Comparison of ENCODE assay signal across 6 cellular contexts in genomic region chr4:143267690-143268089, GRCh38.
A peak's percentile ranks its signal among the peaks of the same experiment; 100 is the strongest.
DNase-seq lines count a peak whose midpoint lies in the region; ATAC-seq, FAIRE-seq and TF ChIP-seq lines count a peak whose summit lies in the region.
"Not testable (repeated sequence)": the region's sequence is repeated elsewhere in the genome, so short reads cannot be mapped to it uniquely, and the experiment has no call there.

No MANE protein-coding gene starts in this region.

- not testable (repeated sequence) for H4K8ac ChIP-seq in mesendoderm (ENCODE audit: low read depth, low read length)

- SMC1A ChIA-PET in GM12878 (lab: Charles Lee; ENCODE audit: uncharacterized antibody, unreplicated experiment) = interaction anchor here (1.2 kb wide), 2 partner anchors 14 to 262 kb away, joined by 3 read pairs; no protein-coding TSS in a partner anchor

- not testable (repeated sequence) for H3K79me2 ChIP-seq in GM12878 (ENCODE audit: control insufficient read depth, insufficient read depth, low read length); K562 (ENCODE audit: control insufficient read depth, insufficient read depth, low read length); mesendoderm (ENCODE audit: control insufficient read depth, insufficient read depth, low read length)

- TF ChIP-seq POLR2A in GM12878 (IDR thresholded peaks at IDR 0.05; ENCODE audit: low read depth, low read length); K562 (conservative IDR thresholded peaks at IDR 0.05): not testable (repeated sequence)

- H3K23ac ChIP-seq in mesendoderm (ENCODE audit: low read length) = not testable (repeated sequence)

- RAD21 ChIA-PET in GM12878 (lab: Charles Lee; ENCODE audit: unreplicated experiment) = not testable (repeated sequence)

- not testable (repeated sequence) for H3K36me3 ChIP-seq in HEK293 (ENCODE audit: control insufficient read depth in 2 of 2, insufficient read depth in 1 of 2, low read length in 2 of 2); GM12878 (ENCODE audit: control insufficient read depth in 2 of 2, insufficient read depth in 2 of 2, low read length in 1 of 2); K562 (ENCODE audit: control insufficient read depth, insufficient read depth, low read length); mesendoderm (ENCODE audit: control insufficient read depth, insufficient read depth, low read length)

- POLR2A ChIA-PET in HEK293 (lab: Yijun Ruan, JAX); GM12878 (lab: Charles Lee); K562 (lab: Yijun Ruan, JAX): not testable (repeated sequence)

- H3K4me1 ChIP-seq in HEK293 (ENCODE audit: control insufficient read depth, insufficient read depth, low read length); GM12878 (ENCODE audit: control insufficient read depth, insufficient read depth, low read length); K562 (replicated peaks in 1 of 2; ENCODE audit: control insufficient read depth in 2 of 2, insufficient read depth in 2 of 2, low read length in 2 of 2); mesendoderm (ENCODE audit: control insufficient read depth, low read depth, low read length): not testable (repeated sequence)

- CTCF ChIA-PET in HEK293 (lab: Yijun Ruan, JAX) = interaction anchor here (0.6 kb wide), 1 partner anchor 178 kb away, joined by 5 read pairs; no protein-coding TSS in a partner anchor
- CTCF ChIA-PET in GM12878 (lab: Yijun Ruan, JAX); K562 (lab: Yijun Ruan, JAX; ENCODE audit: low intra/inter-chr PET ratio): not testable (repeated sequence)

- not testable (repeated sequence) for H2AK5ac ChIP-seq in mesendoderm (ENCODE audit: low read length)

- not testable (repeated sequence) for H2BK15ac ChIP-seq in mesendoderm (replicated peaks; ENCODE audit: low read depth)

- TF ChIP-seq RAD21 in GM12878 (IDR thresholded peaks at IDR 0.05; ENCODE audit: insufficient read depth, low read depth, low read length); K562 (CRISPR knock-in tag; conservative IDR thresholded peaks at IDR 0.05 in 1 of 2, IDR thresholded peaks at IDR 0.05 in 1 of 2): not testable (repeated sequence)

- H4K20me1 ChIP-seq in GM12878 (ENCODE audit: control insufficient read depth, insufficient read depth); K562 (replicated peaks; ENCODE audit: control insufficient read depth, insufficient read depth, low read length): not testable (repeated sequence)

- intact Hi-C loops in GM12878 (cut with micrococcal nuclease; ENCODE audit: unreplicated experiment); K562 (cut with micrococcal nuclease): not testable (repeated sequence)

- not testable (repeated sequence) for H3K9me3 ChIP-seq in HEK293 (ENCODE audit: control insufficient read depth, insufficient read depth, low read depth, low read length); GM12878 (replicated peaks; ENCODE audit: control insufficient read depth, insufficient read depth, low read length); K562 (replicated peaks; ENCODE audit: control insufficient read depth, insufficient read depth, low read depth, low read length)

- H3K4me3 ChIP-seq in HEK293 (ENCODE audit: low read depth, low read length); GM12878; K562; mesendoderm (ENCODE audit: low read length): not testable (repeated sequence)

- H3K56ac ChIP-seq in mesendoderm (ENCODE audit: low read length) = not testable (repeated sequence)

- H3K18ac ChIP-seq in mesendoderm (ENCODE audit: low read length) = not testable (repeated sequence)

- not testable (repeated sequence) for H2AFZ ChIP-seq in GM12878 (ENCODE audit: control insufficient read depth, low read depth, low read length); K562 (ENCODE audit: low read depth, low read length)

- not testable (repeated sequence) for H3K4me2 ChIP-seq in GM12878 (ENCODE audit: control insufficient read depth, insufficient read depth); K562 (ENCODE audit: insufficient read depth, low read length); mesendoderm (ENCODE audit: low read length)

- 56% methylated on average over 2 of the region's 2 CpGs for WGBS in GM12878 (ENCODE audit: insufficient coverage, insufficient replicate concordance, low lambda C conversion rate, missing lambda C conversion rate)
- 14% methylated on average over 2 of the region's 2 CpGs for WGBS in K562 (ENCODE audit: insufficient coverage, low coverage, missing lambda C conversion rate)
- no CpG with 5 or more reads among the region's 2 CpGs for WGBS in mesendoderm (ENCODE audit: extremely low coverage, insufficient coverage, low lambda C conversion rate)

- not testable (repeated sequence) for TF ChIP-seq CTCF in HEK293 (tag by site-specific recombination; IDR thresholded peaks at IDR 0.05); GM12878 (IDR thresholded peaks at IDR 0.05 in 2 of 3, conservative IDR thresholded peaks at IDR 0.05 in 1 of 3; ENCODE audit: control insufficient read depth in 2 of 3, extremely low read depth in 1 of 3, insufficient read depth in 1 of 3, low read depth in 3 of 3, low read length in 3 of 3); K562 (IDR thresholded peaks at IDR 0.05 in 2 of 3, conservative IDR thresholded peaks at IDR 0.05 in 1 of 3; ENCODE audit: insufficient read depth in 2 of 3, low read depth in 1 of 3, low read length in 3 of 3)

- not testable (repeated sequence) for H4K5ac ChIP-seq in mesendoderm (ENCODE audit: low read length)

- H3K4ac ChIP-seq in mesendoderm (ENCODE audit: low read depth, low read length) = not testable (repeated sequence)

- DNase-seq in DMS53 (lab: John Stamatoyannopoulos, UW) (peak; percentile 6), NAMALWA (ENCODE audit: low spot score) (peak; percentile 8), mesendoderm (peak; percentile 6)
- DNase-seq in GM12878 (ENCODE audit: low read depth, low spot score); K562 (ENCODE audit: extremely low read depth in 1 of 4, low spot score in 3 of 4): not testable (repeated sequence)

- H3K79me1 ChIP-seq in mesendoderm (ENCODE audit: low read length) = not testable (repeated sequence)

- ATAC-seq in GM12878, K562: not testable (repeated sequence)

- H2BK120ac ChIP-seq in mesendoderm (ENCODE audit: low read depth, low read length) = not testable (repeated sequence)

- H3K27me3 ChIP-seq in GM12878 (replicated peaks in 1 of 2; ENCODE audit: control insufficient read depth in 2 of 2, insufficient read depth in 2 of 2, low read length in 1 of 2); K562 (ENCODE audit: control insufficient read depth in 2 of 2, insufficient read depth in 2 of 2, low read length in 2 of 2); mesendoderm (ENCODE audit: insufficient read depth, low read length, poor library complexity): not testable (repeated sequence)

- not testable (repeated sequence) for H3K9ac ChIP-seq in GM12878 (ENCODE audit: control insufficient read depth, insufficient read depth, low read length); K562 (ENCODE audit: insufficient read depth in 1 of 2, low read depth in 2 of 2, low read length in 2 of 2); mesendoderm (ENCODE audit: low read length)

- H3K27ac ChIP-seq in HEK293 (ENCODE audit: extremely low read depth, low read depth, low read length); GM12878 (ENCODE audit: control insufficient read depth, insufficient read depth); K562 (ENCODE audit: extremely low read depth, low read depth, low read length); mesendoderm (ENCODE audit: low read depth, low read length): not testable (repeated sequence)

- H3K9me1 ChIP-seq in K562 (ENCODE audit: control insufficient read depth, insufficient read depth, low read length) = not testable (repeated sequence)

- not testable (repeated sequence) for BruUV-seq in GM12878 (replicated peaks; lab: Mats Ljungman, UMichigan); K562 (replicated peaks; lab: Mats Ljungman, UMichigan)

- in situ Hi-C loops in GM12878 (cut with MboI); K562 (cut with MboI): not testable (repeated sequence)

- FAIRE-seq in GM12878 (lab: Jason Lieb, UNC); K562 (lab: Jason Lieb, UNC): not testable (repeated sequence)

- not testable (repeated sequence) for H2BK5ac ChIP-seq in mesendoderm (ENCODE audit: low read length)

- not testable (repeated sequence) for TF ChIP-seq EP300 in GM12878 (IDR thresholded peaks at IDR 0.05; ENCODE audit: borderline replicate concordance in 1 of 2, control insufficient read depth in 1 of 2, low read depth in 2 of 2, low read length in 2 of 2); K562 (IDR thresholded peaks at IDR 0.05; ENCODE audit: low read length)

TF ChIP-seq in HEK293, 187 proteins besides CTCF, POLR2A, EP300 and RAD21:
- TF ChIP-seq SETDB1 (IDR thresholded peaks at IDR 0.05; ENCODE audit: insufficient read length, low read length) = peak; percentile 75

TF ChIP-seq in GM12878, 131 proteins besides CTCF, POLR2A, EP300 and RAD21:
- TF ChIP-seq CBX5 (IDR thresholded peaks at IDR 0.05; ENCODE audit: low read depth) = peak; percentile 52; the same call in 1 of the 2 replicates
TF ChIP-seq in GM12878: peak in this region for 1; not testable (repeated sequence) for 130.

TF ChIP-seq in K562, 482 proteins besides CTCF, POLR2A, EP300 and RAD21 (continues in another document):
- TF ChIP-seq CBX5 (IDR thresholded peaks at IDR 0.05; ENCODE audit: borderline replicate concordance, low read depth) = peak; percentile 71; the same call in 1 of the 2 replicates
